In genomic region chr17:51153210-51154072, GRCh38 we compare ENCODE assay signal across 8 cellular contexts. TPM values are rescaled to one million over a fixed set of nuclear protein-coding genes. Genes with fewer than 3 reads are reported as not detected.
DNase-seq lines count a peak whose midpoint lies in the region; ATAC-seq and FAIRE-seq lines count a peak whose summit lies in the region.

Gene NME1 (plus strand): TSS chr17:51153559. CDS start chr17:51155655, 2,096 bp downstream.

- H3K4me3 ChIP-seq in mesodermal cell (ENCODE audit: extremely low read depth, insufficient read depth, low read length, poor library complexity, severe bottlenecking) = peak within 1 kb of the TSS; percentile 74

- peak; percentile 94 for DNase-seq in D341Med (ENCODE audit: low spot score)
- DNase-seq in HUDEP-2 (lab: John Stamatoyannopoulos, UW; ENCODE audit: unreplicated experiment in 76 of 76) = peak; percentile 27 to 99 (median 96)
- DNase-seq in NOMO-1 treated with dmso at 0.1 percent for 144 hours (lab: John Stamatoyannopoulos, UW; ENCODE audit: unreplicated experiment) = peak; percentile 99
- DNase-seq in activated CD8-positive, alpha-beta memory T cell treated with anti-CD3 and anti-CD28 coated beads, Interleukin-2, amount 10 ng/mL, durations not matched to agents 7 days and 5 days = peak; percentile 98
- DNase-seq in stimulated activated CD8-positive, alpha-beta memory T cell treated with anti-CD3 and anti-CD28 coated beads, Interleukin-15, amount 100 ng/mL, for 4 hours (ENCODE audit: low read depth in 2 of 2) = peak; percentile 93 to 95

- peak; percentile 92 for ATAC-seq in GM21381 (IDR thresholded peaks at IDR 0.05; ENCODE audit: unreplicated experiment)
- peak; percentile 94 for ATAC-seq in activated CD8-positive, alpha-beta memory T cell treated with anti-CD3 and anti-CD28 coated beads, Interleukin-2, amount 10 ng/mL, durations not matched to agents 7 days and 5 days

- peak within 1 kb of the TSS; percentile 87 for H3K27ac ChIP-seq in mesodermal cell (ENCODE audit: low read depth, low read length, severe bottlenecking)

- H3K36me3 Mint-ChIP-seq in activated CD8-positive, alpha-beta memory T cell treated with anti-CD3 and anti-CD28 coated beads, Interleukin-2, amount 10 ng/mL, durations not matched to agents 7 days and 5 days = peaks cover 17% of the 10 kb centered on the region

- H3K4me1 ChIP-seq in mesodermal cell (ENCODE audit: control insufficient read depth, insufficient read depth, low read length, poor library complexity, severe bottlenecking) = no peaks in the 10 kb centered on the region

- peaks cover 32% of the 10 kb centered on the region for H3K36me3 ChIP-seq in mesodermal cell (ENCODE audit: control insufficient read depth, insufficient read depth, low read length)

- H3K9me3 ChIP-seq in mesodermal cell (ENCODE audit: control insufficient read depth, low read length) = no peaks in the 10 kb centered on the region

- no peaks in the 10 kb centered on the region for H3K27me3 Mint-ChIP-seq in activated CD8-positive, alpha-beta memory T cell treated with anti-CD3 and anti-CD28 coated beads, Interleukin-2, amount 10 ng/mL, durations not matched to agents 7 days and 5 days

- CTCF ChIA-PET in activated CD8-positive, alpha-beta memory T cell treated with anti-CD3 and anti-CD28 coated beads, Interleukin-2, amount 10 ng/mL, durations not matched to agents 7 days and 5 days (lab: Charles Lee) = interaction anchor here (0.6 to 4.9 kb wide), 35 partner anchors 9 to 448 kb away, joined by 3 to 78 read pairs (median 4); partner anchors contain the start of genes NME2 and SPAG9

- FAIRE-seq in endometrium (lab: Jason Lieb, UNC) = peak; percentile 96

- no peak within 1 kb of the TSS for H3K4me3 Mint-ChIP-seq in activated CD8-positive, alpha-beta memory T cell treated with anti-CD3 and anti-CD28 coated beads, Interleukin-2, amount 10 ng/mL, durations not matched to agents 7 days and 5 days

- peaks cover 22% of the 10 kb centered on the region for H3K4me1 Mint-ChIP-seq in activated CD8-positive, alpha-beta memory T cell treated with anti-CD3 and anti-CD28 coated beads, Interleukin-2, amount 10 ng/mL, durations not matched to agents 7 days and 5 days

- H3K27ac Mint-ChIP-seq in activated CD8-positive, alpha-beta memory T cell treated with anti-CD3 and anti-CD28 coated beads, Interleukin-2, amount 10 ng/mL, durations not matched to agents 7 days and 5 days = no peak within 1 kb of the TSS

- WGBS in mesodermal cell (ENCODE audit: insufficient coverage in 2 of 2), 2 experiments = 1% methylated on average over 58 to 59 of the region's 60 CpGs

- H3K9me3 Mint-ChIP-seq in activated CD8-positive, alpha-beta memory T cell treated with anti-CD3 and anti-CD28 coated beads, Interleukin-2, amount 10 ng/mL, durations not matched to agents 7 days and 5 days (ENCODE audit: low read depth) = no peaks in the 10 kb centered on the region

RNA-seq across cellular contexts. Expression of gene NME1, which starts in this region (rescaled TPM):
- 100 to 1,000 TPM; 143 to 248 TPM for total RNA-seq in activated CD8-positive, alpha-beta memory T cell treated with anti-CD3 and anti-CD28 coated beads, Interleukin-2, amount 10 ng/mL, durations not matched to agents 7 days and 5 days
- 161 TPM for polyA plus RNA-seq in mesodermal cell (2013, experiment 1 of 2)
- polyA plus RNA-seq in mesodermal cell (2013, experiment 2 of 2) = 138 TPM

Comparison
In these comparisons a context has a peak if more than half of its experiments do, and no peak if none do; other contexts are left out.
1. Peak in every context shown above with its lines: DNase-seq, ATAC-seq, H3K4me3 ChIP-seq and H3K27ac ChIP-seq.